ENCODE assay signal across 7 cellular contexts in genomic region chr4:26325191-26325590, GRCh38. TPM values are rescaled to one million over a fixed set of nuclear protein-coding genes. Genes with fewer than 3 reads are reported as not detected.
A peak's percentile ranks its signal among the peaks of the same experiment; 100 is the strongest.
DNase-seq lines count a peak whose midpoint lies in the region; ATAC-seq and TF ChIP-seq lines count a peak whose summit lies in the region.

No MANE protein-coding gene starts in this region.

- no peaks in the 10 kb centered on the region for H3K27me3 ChIP-seq in suprapubic skin

- ATAC-seq in GM21786 (IDR thresholded peaks at IDR 0.05; ENCODE audit: unreplicated experiment): peak; percentile 26
- ATAC-seq in GM21528 (IDR thresholded peaks at IDR 0.05; ENCODE audit: low FRiP score, unreplicated experiment): no peak

- WGBS in suprapubic skin: 43% methylated on average over 3 of the region's 3 CpGs

- H3K4me1 ChIP-seq in suprapubic skin: peaks cover 38% of the 10 kb centered on the region

- no peaks in the 10 kb centered on the region for H3K36me3 ChIP-seq in suprapubic skin

- H3K27ac ChIP-seq in suprapubic skin: no peak overlapping the region

- no peak for TF ChIP-seq EP300 in suprapubic skin (IDR thresholded peaks at IDR 0.05)

- H3K9me3 ChIP-seq in suprapubic skin: no peaks in the 10 kb centered on the region

- peak in 1 of 2 donors; percentile 9 for TF ChIP-seq CTCF in suprapubic skin (IDR thresholded peaks at IDR 0.05)

- no peak for TF ChIP-seq POLR2A in suprapubic skin (IDR thresholded peaks at IDR 0.05)

- H3K4me3 ChIP-seq in suprapubic skin: no peak overlapping the region

- DNase-seq in Daoy (ENCODE audit: low read depth) (peak; percentile 37), RPMI8226 (peak; percentile 22), fibroblast of gingiva (ENCODE audit: low read depth) (peak; percentile 33), suprapubic skin (ENCODE audit: low spot score in 2 of 2) (no peak), DMS79 treated with DMSO at 0.1 percent for 48 hours (lab: John Stamatoyannopoulos, UW) (no peak)

RNA-seq across cellular contexts. Expression of gene RBPJ, which starts 4.4 kb away (rescaled TPM):
- total RNA-seq in Daoy (2014; rRNA removed; shearing (Covaris generic)): 33.9 and 78.3 TPM in 2 replicates
- 100 to 1,000 TPM in 1 of 4 donors, 10 to 100 TPM in 3; 33.4 to 104 (median 46.1) TPM for total RNA-seq in suprapubic skin

Comparison
In these comparisons a context has a peak if more than half of its experiments do, and no peak if none do; other contexts are left out.
1. DNase-seq: peak in Daoy (single experiment), RPMI8226 (single experiment) and fibroblast of gingiva (single experiment); none in suprapubic skin (0 of 2) and DMS79 treated with DMSO at 0.1 percent for 48 hours (single experiment).